In genomic region chr2:95058466-95058988, GRCh38 we compare ENCODE assay signal across 16 cellular contexts. TPM values are rescaled to one million over a fixed set of nuclear protein-coding genes. Genes with fewer than 3 reads are reported as not detected.
DNase-seq lines count a peak whose midpoint lies in the region; ATAC-seq lines count a peak whose summit lies in the region.
"Had no signal": no experiment of that assay in that cellular context is flagged by ENCODE, and none has a peak within 500 bp of the region (broad histone marks: within the 10 kb centered on the region; RNA-seq: fewer than 3 reads in every experiment).

No MANE protein-coding gene starts in this region.

- H3K9me2 ChIP-seq in Karpas-422 (replicated peaks; ENCODE audit: insufficient read depth, low read length), result no peaks in the 10 kb centered on the region

- H4K20me1 ChIP-seq in Karpas-422 (ENCODE audit: insufficient read depth, low read depth, low read length), result no peaks in the 10 kb centered on the region

- CTCF ChIA-PET in T-cell (lab: Charles Lee), result no interaction called here
- CTCF ChIA-PET in activated CD4-positive, alpha-beta T cell treated with anti-CD3 and anti-CD28 coated beads for 36 hours (lab: Charles Lee), result no interaction called here

- no peak overlapping the region for H3K9ac ChIP-seq in Karpas-422 (ENCODE audit: low read length)

- H3K36me3 Mint-ChIP-seq in T-cell, result peaks cover 2% of the 10 kb centered on the region
- H3K36me3 Mint-ChIP-seq in activated CD4-positive, alpha-beta T cell treated with anti-CD3 and anti-CD28 coated beads for 36 hours (ENCODE audit: low read depth), result peaks cover 3% of the 10 kb centered on the region
- H3K36me3 Mint-ChIP-seq: naive B cell, WTC11 had no signal

- no peak overlapping the region for H3K4me2 ChIP-seq in Karpas-422 (ENCODE audit: low read depth, low read length, poor library complexity, severe bottlenecking)

- H3K9me3 Mint-ChIP-seq in T-cell, result no peaks in the 10 kb centered on the region
- no peaks in the 10 kb centered on the region for H3K9me3 Mint-ChIP-seq in activated CD4-positive, alpha-beta T cell treated with anti-CD3 and anti-CD28 coated beads for 36 hours (ENCODE audit: low read depth)
- H3K9me3 Mint-ChIP-seq: activated T-helper 2 cell treated with anti-CD3 and anti-CD28 coated beads, Interferon-gamma antibody, Interleukin-2, Interleukin-4, amounts not matched to agents 10 μg/mL and 5 μg/mL and 100 μg/mL, durations not matched to agents 14 hours and 24 hours and 36 hours; naive B cell; WTC11 had no signal

- H3K9me3 ChIP-seq in Karpas-422 (ENCODE audit: low read length), result no peaks in the 10 kb centered on the region
- H3K9me3 ChIP-seq: MG63 had no signal

- ATAC-seq in T-cell (replicated peaks in 1 of 4) (no peak), HG03342 (IDR thresholded peaks at IDR 0.05; ENCODE audit: unreplicated experiment) (no peak)
- no peak for ATAC-seq in activated CD4-positive, alpha-beta T cell treated with anti-CD3 and anti-CD28 coated beads for 36 hours
- ATAC-seq: WTC11 had no signal

- peak overlapping the region; percentile 24 to 52 for H3K27ac Mint-ChIP-seq in T-cell
- no peak overlapping the region for H3K27ac Mint-ChIP-seq in activated CD4-positive, alpha-beta T cell treated with anti-CD3 and anti-CD28 coated beads for 36 hours
- H3K27ac Mint-ChIP-seq: activated T-helper 2 cell treated with anti-CD3 and anti-CD28 coated beads, Interferon-gamma antibody, Interleukin-2, Interleukin-4, amounts not matched to agents 10 μg/mL and 5 μg/mL and 100 μg/mL, durations not matched to agents 14 hours and 24 hours and 36 hours; WTC11 had no signal

- DNase-seq in activated CD8-positive, alpha-beta memory T cell treated with anti-CD3 and anti-CD28 coated beads, Interleukin-2, amount 50 U/mL, for 48 hours, result peak; percentile 30
- DNase-seq in activated CD8-positive, alpha-beta memory T cell treated with anti-CD3 and anti-CD28 coated beads for 24 hours, result no peak
- DNase-seq in T-cell (peak in 1 of 34 experiments; percentile 16), globus pallidus (ENCODE audit: low spot score) (peak; percentile 53), substantia nigra (lab: John Stamatoyannopoulos, UW) (peak in 1 of 49 donors; percentile 30), Karpas-422 (no peak)
- no peak for DNase-seq in activated CD4-positive, alpha-beta T cell treated with anti-CD3 and anti-CD28 coated beads for 36 hours
- DNase-seq: MG63, naive B cell, NCI-H1930, NCI-H526 treated with DMSO at 0.1 percent for 48 hours, retina had no signal

- H3K79me2 ChIP-seq in Karpas-422 (ENCODE audit: low read length), result no peaks in the 10 kb centered on the region

- intact Hi-C loops in activated CD4-positive, alpha-beta T cell treated with anti-CD3 and anti-CD28 coated beads for 36 hours (cut with DNase I, micrococcal nuclease), result no loop called here

- no peaks in the 10 kb centered on the region for H3K27me3 ChIP-seq in Karpas-422 (ENCODE audit: low read length)

- H3K4me1 ChIP-seq in Karpas-422 (ENCODE audit: low read length), result no peaks in the 10 kb centered on the region

- no peak overlapping the region for H3K4me3 Mint-ChIP-seq in T-cell
- H3K4me3 Mint-ChIP-seq in activated CD4-positive, alpha-beta T cell treated with anti-CD3 and anti-CD28 coated beads for 36 hours, result no peak overlapping the region
- H3K4me3 Mint-ChIP-seq: naive B cell, WTC11 had no signal

- H3K27me3 Mint-ChIP-seq in T-cell, result no peaks in the 10 kb centered on the region
- no peaks in the 10 kb centered on the region for H3K27me3 Mint-ChIP-seq in activated CD4-positive, alpha-beta T cell treated with anti-CD3 and anti-CD28 coated beads for 36 hours

- H3K27ac ChIP-seq in substantia nigra (ENCODE audit: low read depth, low read length, poor library complexity, severe bottlenecking), result peak overlapping the region; percentile 100
- H3K27ac ChIP-seq in Karpas-422 (ENCODE audit: low read length), result no peak overlapping the region

- H2AFZ ChIP-seq in Karpas-422 (ENCODE audit: low read length), result no peak overlapping the region

- no peaks in the 10 kb centered on the region for H3K36me3 ChIP-seq in Karpas-422 (ENCODE audit: insufficient read depth, low read length)
- H3K36me3 ChIP-seq: MG63 had no signal

- H3K4me3 ChIP-seq in Karpas-422 (ENCODE audit: low read length), result no peak overlapping the region
- H3K4me3 ChIP-seq: MG63 had no signal

- peaks cover 56 to 77% (median 61%) of the 10 kb centered on the region in 3 donors for H3K4me1 Mint-ChIP-seq in T-cell
- peaks cover 51% of the 10 kb centered on the region for H3K4me1 Mint-ChIP-seq in activated CD4-positive, alpha-beta T cell treated with anti-CD3 and anti-CD28 coated beads for 36 hours

- POLR2A ChIA-PET in T-cell (lab: Charles Lee), result no interaction called here
- POLR2A ChIA-PET in activated CD4-positive, alpha-beta T cell treated with anti-CD3 and anti-CD28 coated beads for 36 hours (lab: Charles Lee), result interaction anchor here (0.6 kb wide), 1 partner anchor 43 kb away, joined by 4 read pairs; no protein-coding TSS in a partner anchor

RNA-seq across cellular contexts. Expression of gene MAL, which starts 33.0 kb away (rescaled TPM):
- total RNA-seq in T-cell, result 100 to 1,000 TPM; 129 to 179 (median 150) TPM
- total RNA-seq in Karpas-422 (2014; rRNA removed; shearing (Covaris generic); ENCODE audit: low replicate concordance), result not detected in 2 replicates
- 10 to 100 TPM; 35.4 to 43.3 TPM for total RNA-seq in activated CD4-positive, alpha-beta T cell treated with anti-CD3 and anti-CD28 coated beads for 36 hours
- total RNA-seq: HT1080 had no signal

Comparison
In these comparisons a context has a peak if more than half of its experiments do, and no peak if none do; other contexts are left out.
1. DNase-seq: peak in activated CD8-positive, alpha-beta memory T cell treated with anti-CD3 and anti-CD28 coated beads, Interleukin-2, amount 50 U/mL, for 48 hours (single experiment) and globus pallidus (single experiment); none in activated CD8-positive, alpha-beta memory T cell treated with anti-CD3 and anti-CD28 coated beads for 24 hours (single experiment), Karpas-422 (single experiment) and activated CD4-positive, alpha-beta T cell treated with anti-CD3 and anti-CD28 coated beads for 36 hours (single experiment).
2. RNA of gene MAL, which starts 33.0 kb away (total RNA-seq): 129 to 179 TPM in T-cell and 35.4 to 43.3 TPM in activated CD4-positive, alpha-beta T cell treated with anti-CD3 and anti-CD28 coated beads for 36 hours; not detected in Karpas-422; every median in the first group is over 10 times any median in the second.